Comparison of ENCODE assay signal across 29 cellular contexts in the genomic region with DNA sequence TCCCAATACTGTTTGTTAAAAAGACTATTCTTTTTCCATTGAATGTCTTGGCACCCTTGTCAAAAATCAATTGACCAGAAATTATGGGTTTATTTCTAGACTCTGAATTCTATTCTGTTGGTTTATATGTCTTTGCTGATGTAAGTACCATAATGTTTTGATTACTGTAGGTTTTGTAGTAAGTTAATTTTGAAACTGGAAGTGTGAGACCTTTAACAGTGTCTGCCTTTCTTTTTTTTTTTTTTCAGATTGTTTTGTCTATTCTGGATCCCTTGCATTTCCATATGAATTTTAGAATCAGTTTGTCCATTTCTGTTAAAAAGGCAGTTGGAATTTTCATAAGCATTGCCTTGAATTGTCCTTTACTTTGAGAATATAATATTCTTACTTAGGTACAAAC. TPM values are rescaled to one million over a fixed set of nuclear protein-coding genes. Genes with fewer than 3 reads are reported as not detected.
A peak's percentile ranks its signal among the peaks of the same experiment; 100 is the strongest.
DNase-seq lines count a peak whose midpoint lies in the region; ATAC-seq and TF ChIP-seq lines count a peak whose summit lies in the region.
"Had no signal": no experiment of that assay in that cellular context is flagged by ENCODE, and none has a peak within 500 bp of the region (broad histone marks: within the 10 kb centered on the region; RNA-seq: fewer than 3 reads in every experiment).

No MANE protein-coding gene starts in this region.

- H3K4me1 ChIP-seq in Karpas-422 (ENCODE audit: low read length) = peaks cover 56% of the 10 kb centered on the region

- peak overlapping the region; percentile 78 for H3K27ac Mint-ChIP-seq in activated CD4-positive, alpha-beta T cell treated with anti-CD3 and anti-CD28 coated beads, Interleukin-2, amount 10 ng/mL, durations not matched to agents 24 days and 14 days
- peak overlapping the region; percentile 62 for H3K27ac Mint-ChIP-seq in activated T-helper 17 cell treated with anti-CD3 and anti-CD28 coated beads, Interleukin-2, amount 50 U/mL, for 72 hours
- no peak overlapping the region for H3K27ac Mint-ChIP-seq in nephron progenitor cell
- H3K27ac Mint-ChIP-seq: CD8-positive, alpha-beta T cell; endodermal cell had no signal

- no peaks in the 10 kb centered on the region for H4K20me1 ChIP-seq in Karpas-422 (ENCODE audit: insufficient read depth, low read depth, low read length)

- H3K27ac ChIP-seq in 22Rv1 (0 out of 2 replicates have a peak overlapping the region, but pooled peaks have one; percentile 68), Karpas-422 (ENCODE audit: low read length) (peak overlapping the region; percentile 92)
- H3K27ac ChIP-seq: body of pancreas, ovary, RWPE1, SJSA1, upper lobe of right lung had no signal

- peaks cover 53% of the 10 kb centered on the region for H3K36me3 ChIP-seq in Karpas-422 (ENCODE audit: insufficient read depth, low read length)
- H3K36me3 ChIP-seq: ovary, upper lobe of right lung had no signal

- peaks cover 15% of the 10 kb centered on the region for H3K36me3 Mint-ChIP-seq in activated CD4-positive, alpha-beta T cell treated with anti-CD3 and anti-CD28 coated beads, Interleukin-2, amount 10 ng/mL, durations not matched to agents 24 days and 14 days (ENCODE audit: low read depth)
- peaks cover 14% of the 10 kb centered on the region for H3K36me3 Mint-ChIP-seq in activated T-helper 17 cell treated with anti-CD3 and anti-CD28 coated beads, Interleukin-2, amount 50 U/mL, for 72 hours (ENCODE audit: low read depth)
- peaks cover 46% of the 10 kb centered on the region for H3K36me3 Mint-ChIP-seq in nephron progenitor cell (ENCODE audit: low read depth)
- H3K36me3 Mint-ChIP-seq: CD8-positive, alpha-beta T cell had no signal

- H3K27me3 ChIP-seq in Karpas-422 (ENCODE audit: low read length) = no peaks in the 10 kb centered on the region
- H3K27me3 ChIP-seq: body of pancreas, ovary, SJSA1, upper lobe of right lung had no signal

- H3K9me3 Mint-ChIP-seq in activated CD4-positive, alpha-beta T cell treated with anti-CD3 and anti-CD28 coated beads, Interleukin-2, amount 10 ng/mL, durations not matched to agents 24 days and 14 days = peaks cover 4% of the 10 kb centered on the region
- no peaks in the 10 kb centered on the region for H3K9me3 Mint-ChIP-seq in activated T-helper 17 cell treated with anti-CD3 and anti-CD28 coated beads, Interleukin-2, amount 50 U/mL, for 72 hours
- H3K9me3 Mint-ChIP-seq in nephron progenitor cell = peaks cover 4% of the 10 kb centered on the region
- H3K9me3 Mint-ChIP-seq: CD8-positive, alpha-beta T cell; neural crest cell had no signal

- DNase-seq in activated CD4-positive, alpha-beta T cell treated with anti-CD3 and anti-CD28 coated beads, Interleukin-2, amount 10 ng/mL, durations not matched to agents 24 days and 14 days = no peak
- DNase-seq in activated CD4-positive, alpha-beta T cell treated with anti-CD3 and anti-CD28 coated beads, Interleukin-2, amount 50 U/mL, for 4 hours = no peak
- no peak for DNase-seq in Karpas-422
- no peak for DNase-seq in nephron progenitor cell
- DNase-seq in HK-2 (ENCODE audit: unreplicated experiment) = no peak
- DNase-seq in NCI-H1105 (lab: John Stamatoyannopoulos, UW) = no peak
- DNase-seq: activated CD4-positive, alpha-beta T cell treated with anti-CD3 and anti-CD28 coated beads for 1 hour; activated effector memory CD4-positive, alpha-beta T cell treated with anti-CD3 and anti-CD28 coated beads, Interleukin-2, amount 50 U/mL, for 16 hours; AML-193; body of pancreas; CD8-positive, alpha-beta T cell; cerebellar nuclear complex; dermis blood vessel endothelial cell; endodermal cell; glutamatergic neuron; H7; left colon; mammary epithelial cell; NCI-H1105 treated with DMSO at 0.1 percent for 48 hours; NCI-H187 treated with DMSO at 0.1 percent for 48 hours; NCI-H2171; ovary; stimulated activated CD4-positive, alpha-beta T cell treated with anti-CD3 and anti-CD28 coated beads, Interleukin-4, amount 100 ng/mL, for 24 hours; upper lobe of right lung had no signal

- H3K9me2 ChIP-seq in Karpas-422 (replicated peaks; ENCODE audit: insufficient read depth, low read length) = no peaks in the 10 kb centered on the region

- H3K27me3 Mint-ChIP-seq in activated CD4-positive, alpha-beta T cell treated with anti-CD3 and anti-CD28 coated beads, Interleukin-2, amount 10 ng/mL, durations not matched to agents 24 days and 14 days = no peaks in the 10 kb centered on the region
- H3K27me3 Mint-ChIP-seq in activated T-helper 17 cell treated with anti-CD3 and anti-CD28 coated beads, Interleukin-2, amount 50 U/mL, for 72 hours = no peaks in the 10 kb centered on the region
- no peaks in the 10 kb centered on the region for H3K27me3 Mint-ChIP-seq in nephron progenitor cell (ENCODE audit: low read depth, poor library complexity)

- peaks cover 47% of the 10 kb centered on the region for H3K4me1 Mint-ChIP-seq in activated CD4-positive, alpha-beta T cell treated with anti-CD3 and anti-CD28 coated beads, Interleukin-2, amount 10 ng/mL, durations not matched to agents 24 days and 14 days
- peaks cover 33% of the 10 kb centered on the region for H3K4me1 Mint-ChIP-seq in activated T-helper 17 cell treated with anti-CD3 and anti-CD28 coated beads, Interleukin-2, amount 50 U/mL, for 72 hours
- peaks cover 20% of the 10 kb centered on the region for H3K4me1 Mint-ChIP-seq in nephron progenitor cell

- peak overlapping the region; percentile 63 for H3K4me3 Mint-ChIP-seq in activated CD4-positive, alpha-beta T cell treated with anti-CD3 and anti-CD28 coated beads, Interleukin-2, amount 10 ng/mL, durations not matched to agents 24 days and 14 days
- H3K4me3 Mint-ChIP-seq in activated T-helper 17 cell treated with anti-CD3 and anti-CD28 coated beads, Interleukin-2, amount 50 U/mL, for 72 hours = peak overlapping the region; percentile 42
- no peak overlapping the region for H3K4me3 Mint-ChIP-seq in nephron progenitor cell
- H3K4me3 Mint-ChIP-seq: CD8-positive, alpha-beta T cell; endodermal cell; neural crest cell had no signal

- H3K79me2 ChIP-seq in Karpas-422 (ENCODE audit: low read length) = peaks cover 76% of the 10 kb centered on the region

- intact Hi-C loops in activated CD4-positive, alpha-beta T cell treated with anti-CD3 and anti-CD28 coated beads, Interleukin-2, amount 10 ng/mL, durations not matched to agents 24 days and 14 days (cut with micrococcal nuclease) = no loop called here

- peaks cover 2% of the 10 kb centered on the region; the same call in 1 of the 2 replicates for H3K9me3 ChIP-seq in Karpas-422 (ENCODE audit: low read length)
- H3K9me3 ChIP-seq: body of pancreas, ovary, SJSA1, upper lobe of right lung had no signal

- no peak for TF ChIP-seq CTCF in 22Rv1 (IDR thresholded peaks at IDR 0.05)
- no peak for TF ChIP-seq CTCF in nephron progenitor cell (IDR thresholded peaks at IDR 0.05)

- no peak overlapping the region for H3K4me3 ChIP-seq in Karpas-422 (ENCODE audit: low read length)
- H3K4me3 ChIP-seq: body of pancreas, ovary, SJSA1, upper lobe of right lung had no signal

- H2AFZ ChIP-seq in Karpas-422 (ENCODE audit: low read length) = no peak overlapping the region

- H3K9ac ChIP-seq in Karpas-422 (ENCODE audit: low read length) = no peak overlapping the region

- H3K4me2 ChIP-seq in Karpas-422 (ENCODE audit: low read depth, low read length, poor library complexity, severe bottlenecking) = no peak overlapping the region

- ATAC-seq in activated T-helper 17 cell treated with anti-CD3 and anti-CD28 coated beads, Interleukin-2, amount 50 U/mL, for 72 hours (replicated peaks) = peak; percentile 33
- ATAC-seq: body of pancreas; CD8-positive, alpha-beta T cell; left colon; upper lobe of right lung had no signal

RNA-seq across cellular contexts. Expression of gene ATP2C1, which starts 13.6 kb away (rescaled TPM):
- total RNA-seq in activated CD4-positive, alpha-beta T cell treated with anti-CD3 and anti-CD28 coated beads, Interleukin-2, amount 10 ng/mL, durations not matched to agents 24 days and 14 days = 59.1 and 61.7 TPM in 2 replicates
- 133 and 179 TPM in 2 replicates for total RNA-seq in Karpas-422 (2014; rRNA removed; shearing (Covaris generic); ENCODE audit: low replicate concordance)
- total RNA-seq in activated T-helper 17 cell treated with anti-CD3 and anti-CD28 coated beads, Interleukin-2, amount 50 U/mL, for 72 hours = 10 to 100 TPM; 63.3 to 64.8 TPM
